8 cellular contexts compared by ENCODE assay signal in genomic region chr17:2266045-2266864, GRCh38. TPM values are rescaled to one million over a fixed set of nuclear protein-coding genes. Genes with fewer than 3 reads are reported as not detected.
DNase-seq lines count a peak whose midpoint lies in the region; ATAC-seq and TF ChIP-seq lines count a peak whose summit lies in the region.

No MANE protein-coding gene starts in this region.

- H3K36me3 Mint-ChIP-seq in nephron (ENCODE audit: low read depth) = peaks cover 38% of the 10 kb centered on the region

- H3K27me3 ChIP-seq in prostate gland (replicated peaks; ENCODE audit: insufficient read depth) = no peaks in the 10 kb centered on the region

- peak; percentile 74 for ATAC-seq in GM19463 (IDR thresholded peaks at IDR 0.05; ENCODE audit: unreplicated experiment)
- peak; percentile 74 for ATAC-seq in HG03571 (IDR thresholded peaks at IDR 0.05; ENCODE audit: unreplicated experiment)

- H3K9me3 Mint-ChIP-seq in nephron = no peaks in the 10 kb centered on the region

- WGBS in prostate gland = 86% methylated on average over 13 of the region's 13 CpGs

- no peaks in the 10 kb centered on the region for H3K27me3 Mint-ChIP-seq in nephron (ENCODE audit: low read depth)

- H3K27ac ChIP-seq in prostate gland = no peak overlapping the region

- H3K4me1 Mint-ChIP-seq in nephron = peaks cover 44% of the 10 kb centered on the region

- H3K4me1 ChIP-seq in prostate gland (replicated peaks) = no peaks in the 10 kb centered on the region

- TF ChIP-seq CTCF in nephron (IDR thresholded peaks at IDR 0.05; ENCODE audit: unreplicated experiment in 3 of 3) (no peak), foreskin fibroblast (IDR thresholded peaks at IDR 0.05; ENCODE audit: low read depth, low read length) (no peak), prostate gland (IDR thresholded peaks at IDR 0.05) (no peak)

- no peak for TF ChIP-seq POLR2A in prostate gland (IDR thresholded peaks at IDR 0.05)

- peak overlapping the region in 2 of 3 experiments; percentile 69 to 85 for H3K27ac Mint-ChIP-seq in nephron

- no peaks in the 10 kb centered on the region for H3K9me3 ChIP-seq in prostate gland

- H3K36me3 ChIP-seq in prostate gland = no peaks in the 10 kb centered on the region

- H3K4me3 ChIP-seq in foreskin fibroblast (ENCODE audit: low read depth in 1 of 2, low read length in 2 of 2) (no peak overlapping the region), prostate gland (no peak overlapping the region)

- intact Hi-C loops in prostate gland (cut with DNase I) = no loop called here

- DNase-seq in activated T-cell treated with anti-CD3 and anti-CD28 coated beads for 4 hours (peak; percentile 84), HUDEP-2 (lab: John Stamatoyannopoulos, UW; ENCODE audit: unreplicated experiment in 76 of 76) (no peak), foreskin fibroblast (no peak), NCI-H774 (lab: John Stamatoyannopoulos, UW) (no peak), prostate gland (ENCODE audit: low spot score) (no peak)

- no peak overlapping the region for H3K4me3 Mint-ChIP-seq in nephron

RNA-seq across cellular contexts. Expression of gene SMG6, which starts 37.3 kb away (rescaled TPM):
- 10 to 100 TPM; 23.8 to 56.0 TPM for total RNA-seq in prostate gland

RNA-seq across cellular contexts. Expression of gene SRR, which starts 37.5 kb away (rescaled TPM):
- 10 to 100 TPM; 10.8 to 27.5 TPM for total RNA-seq in prostate gland
